Comparison of ENCODE assay signal across 8 cellular contexts in genomic region chr3:100796556-100796955, GRCh38.
A peak's percentile ranks its signal among the peaks of the same experiment; 100 is the strongest.
DNase-seq lines count a peak whose midpoint lies in the region; ATAC-seq and TF ChIP-seq lines count a peak whose summit lies in the region.

No MANE protein-coding gene starts in this region.

- H3K4me1 Mint-ChIP-seq in natural killer cell: peaks cover 0 to 4% of the 10 kb centered on the region in 2 donors

- no peak overlapping the region for H3K4me3 Mint-ChIP-seq in natural killer cell

- H3K27me3 Mint-ChIP-seq in natural killer cell (ENCODE audit: low read depth in 2 of 2): peaks cover 0 to 8% of the 10 kb centered on the region in 2 donors

- in situ Hi-C loops in ACHN (cut with HindIII; ENCODE audit: low pct_ligation_motif_present, low pct_unique_long_range_greater_than_20kb, low sequenced_read_pairs): no loop called here

- H3K9me3 Mint-ChIP-seq in natural killer cell: no peaks in the 10 kb centered on the region
- no peaks in the 10 kb centered on the region for H3K9me3 Mint-ChIP-seq in activated naive CD4-positive, alpha-beta T cell treated with anti-CD3 and anti-CD28 coated beads, Interleukin-2, amount 50 U/mL, for 72 hours

- peak; percentile 34 for DNase-seq in ACHN
- DNase-seq in RPMI7951 (ENCODE audit: low read depth): peak; percentile 57
- DNase-seq in globus pallidus (ENCODE audit: low spot score): peak; percentile 6
- DNase-seq in natural killer cell: no peak
- DNase-seq in activated naive CD4-positive, alpha-beta T cell treated with anti-CD3 and anti-CD28 coated beads, Interleukin-2, amount 50 U/mL, for 72 hours (ENCODE audit: low spot score in 2 of 2): no peak

- TF ChIP-seq CTCF in natural killer cell (IDR thresholded peaks at IDR 0.05): no peak

- intact Hi-C loops in natural killer cell (cut with micrococcal nuclease): no loop called here

- peak; percentile 66 for ATAC-seq in GM18909 (IDR thresholded peaks at IDR 0.05; ENCODE audit: poor library complexity, unreplicated experiment)
- no peak for ATAC-seq in GM18907 (IDR thresholded peaks at IDR 0.05; ENCODE audit: unreplicated experiment)
- no peak for ATAC-seq in GM21737 (IDR thresholded peaks at IDR 0.05; ENCODE audit: unreplicated experiment)
- no peak for ATAC-seq in natural killer cell
- ATAC-seq in activated naive CD4-positive, alpha-beta T cell treated with anti-CD3 and anti-CD28 coated beads, Interleukin-2, amount 50 U/mL, for 72 hours: no peak

- H3K36me3 Mint-ChIP-seq in natural killer cell: no peaks in the 10 kb centered on the region
- no peaks in the 10 kb centered on the region for H3K36me3 Mint-ChIP-seq in activated naive CD4-positive, alpha-beta T cell treated with anti-CD3 and anti-CD28 coated beads, Interleukin-2, amount 50 U/mL, for 72 hours

- H3K27ac Mint-ChIP-seq in natural killer cell: no peak overlapping the region
- H3K27ac Mint-ChIP-seq in activated naive CD4-positive, alpha-beta T cell treated with anti-CD3 and anti-CD28 coated beads, Interleukin-2, amount 50 U/mL, for 72 hours: no peak overlapping the region

Comparison
In these comparisons a context has a peak if more than half of its experiments do, and no peak if none do; other contexts are left out.
1. DNase-seq: peak in ACHN (single experiment), RPMI7951 (single experiment) and globus pallidus (single experiment); none in natural killer cell (single experiment) and activated naive CD4-positive, alpha-beta T cell treated with anti-CD3 and anti-CD28 coated beads, Interleukin-2, amount 50 U/mL, for 72 hours (0 of 2).